9 cellular contexts compared by ENCODE assay signal in the genomic region with DNA sequence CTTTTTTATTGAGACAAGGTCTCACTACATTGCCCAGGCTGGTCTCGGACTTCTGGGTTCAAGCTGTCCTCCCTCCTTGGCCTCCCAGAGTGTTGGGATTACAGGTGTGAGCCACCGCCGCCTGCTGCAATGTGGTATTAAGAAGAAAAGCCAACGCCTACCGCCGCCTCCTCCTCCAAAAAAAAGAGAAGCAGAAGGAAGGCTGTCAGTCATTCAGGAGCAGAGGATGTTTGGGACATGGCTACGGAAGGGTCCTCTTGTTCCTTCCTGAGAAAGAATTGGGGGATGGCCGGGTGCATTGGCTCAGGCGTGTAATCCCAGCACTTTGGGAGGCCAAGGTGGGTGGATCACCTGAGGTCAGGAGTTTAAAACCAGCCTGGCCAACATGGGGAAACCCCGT. TPM values are rescaled to one million over a fixed set of nuclear protein-coding genes. Genes with fewer than 3 reads are reported as not detected.
DNase-seq lines count a peak whose midpoint lies in the region; ATAC-seq, FAIRE-seq and TF ChIP-seq lines count a peak whose summit lies in the region.
"Had no signal": no experiment of that assay in that cellular context is flagged by ENCODE, and none has a peak within 500 bp of the region (broad histone marks: within the 10 kb centered on the region; RNA-seq: fewer than 3 reads in every experiment).

No MANE protein-coding gene starts in this region.

- no peaks in the 10 kb centered on the region for H3K9me3 Mint-ChIP-seq in GM23338

- WGBS in lower leg skin, 2 donors = 45 to 50% methylated on average over 10 of the region's 10 CpGs

- H3K4me1 Mint-ChIP-seq in GM23338 = peaks cover 60% of the 10 kb centered on the region

- H3K4me1 ChIP-seq in GM23338 (ENCODE audit: insufficient read depth) (peaks cover 33% of the 10 kb centered on the region), gastrocnemius medialis (peaks cover 65 to 67% of the 10 kb centered on the region in 2 donors)

- intact Hi-C loops in gastrocnemius medialis (cut with DNase I; ENCODE audit: low total_unique reads) (loop anchor here (5.0 to 10.0 kb wide), 3 partner anchors 158 to 347 kb away; a partner anchor contains a TSS), lower leg skin (cut with DNase I; ENCODE audit: low total_unique reads) (no loop called here)

- no peaks in the 10 kb centered on the region for H3K9me2 ChIP-seq in GM23338 (ENCODE audit: insufficient read depth)

- H3K27me3 ChIP-seq in GM23338 (ENCODE audit: insufficient read depth) (no peaks in the 10 kb centered on the region), gastrocnemius medialis (no peaks in the 10 kb centered on the region)

- ATAC-seq in GM23338 (no peak), gastrocnemius medialis (no peak)

- H3K9me3 ChIP-seq in SK-N-MC (ENCODE audit: low read depth, low read length) = no peaks in the 10 kb centered on the region
- H3K9me3 ChIP-seq in gastrocnemius medialis = no peaks in the 10 kb centered on the region

- H3K79me2 ChIP-seq in GM23338 (replicated peaks; ENCODE audit: insufficient read depth) = peaks cover 63% of the 10 kb centered on the region

- no peak overlapping the region for H2AFZ ChIP-seq in GM23338

- DNase-seq in GM23338 (ENCODE audit: low spot score) (no peak), SK-N-MC (ENCODE audit: low read depth, low spot score) (no peak), fibroblast of pulmonary artery (ENCODE audit: low read depth) (no peak), gastrocnemius medialis (no peak), ACHN (no peak), lower leg skin (ENCODE audit: low spot score in 2 of 2) (no peak), RCC 7860 (ENCODE audit: low spot score) (no peak)
- no peak for DNase-seq in stimulated activated CD4-positive, alpha-beta T cell treated with anti-CD3 and anti-CD28 coated beads, Interleukin-12 subunit alpha, Interleukin-12 subunit beta, amount 100 ng/mL, for 4 hours
- DNase-seq: substantia nigra had no signal

- H3K27ac Mint-ChIP-seq in GM23338 = no peak overlapping the region

- no peak overlapping the region for H3K27ac ChIP-seq in GM23338 (ENCODE audit: low read depth)
- H3K27ac ChIP-seq in SK-N-MC = no peak overlapping the region
- peak overlapping the region in 1 of 4 donors; percentile 96 for H3K27ac ChIP-seq in gastrocnemius medialis

- peaks cover 14% of the 10 kb centered on the region for H3F3A ChIP-seq in GM23338 (replicated peaks; ENCODE audit: low read depth)

- in situ Hi-C loops in gastrocnemius medialis (cut with MboI; ENCODE audit: low sequenced_read_pairs in 4 of 4) = no loop called here
- in situ Hi-C loops in ACHN (cut with HindIII; ENCODE audit: low pct_ligation_motif_present, low pct_unique_long_range_greater_than_20kb, low sequenced_read_pairs) = no loop called here

- TF ChIP-seq POLR2A in gastrocnemius medialis (IDR thresholded peaks at IDR 0.05) = no peak
- TF ChIP-seq POLR2A in lower leg skin (IDR thresholded peaks at IDR 0.05) = no peak

- peaks cover 35% of the 10 kb centered on the region for H3K27me3 Mint-ChIP-seq in GM23338 (ENCODE audit: insufficient read depth, low read depth, poor library complexity)

- peak overlapping the region; percentile 100 for H3K9ac ChIP-seq in SK-N-MC (ENCODE audit: insufficient read length)

- peaks cover 47% of the 10 kb centered on the region for H4K20me1 ChIP-seq in GM23338 (replicated peaks; ENCODE audit: insufficient read depth)

- H3K36me3 Mint-ChIP-seq in GM23338 (ENCODE audit: low read depth) = peaks cover 19% of the 10 kb centered on the region

- H3K4me3 ChIP-seq in GM23338 = peak overlapping the region; percentile 63
- peak overlapping the region; percentile 91 for H3K4me3 ChIP-seq in SK-N-MC
- H3K4me3 ChIP-seq in fibroblast of pulmonary artery (replicated peaks; ENCODE audit: low read depth, low read length) = peak overlapping the region; percentile 92
- H3K4me3 ChIP-seq in gastrocnemius medialis = peak overlapping the region; percentile 71 to 98 (median 84)
- no peak overlapping the region for H3K4me3 ChIP-seq in lower leg skin (ENCODE audit: low read depth, poor library complexity, severe bottlenecking)

- H3K36me3 ChIP-seq in GM23338 (ENCODE audit: insufficient read depth) (no peaks in the 10 kb centered on the region), SK-N-MC (ENCODE audit: insufficient read depth, low read length) (peaks cover 18% of the 10 kb centered on the region), gastrocnemius medialis (peaks cover 0 to 8% of the 10 kb centered on the region in 2 donors)

- peak overlapping the region; percentile 85 for H3K4me3 Mint-ChIP-seq in GM23338

- FAIRE-seq in RCC 7860 (lab: Jason Lieb, UNC) = no peak

- TF ChIP-seq CTCF in GM23338 (conservative IDR thresholded peaks at IDR 0.05; ENCODE audit: low read depth in 2 of 2) (no peak), fibroblast of pulmonary artery (IDR thresholded peaks at IDR 0.05; ENCODE audit: low read length, missing control alignments) (no peak), gastrocnemius medialis (IDR thresholded peaks at IDR 0.05 in 4 of 5, conservative IDR thresholded peaks at IDR 0.05 in 1 of 5) (no peak), lower leg skin (IDR thresholded peaks at IDR 0.05) (no peak)

- H3K4me2 ChIP-seq in GM23338 = peak overlapping the region; percentile 78

TF ChIP-seq in GM23338, 12 proteins besides CTCF, POLR2A, EP300 and RAD21 (continues in another document):
- no peak for TF ChIP-seq POLR2AphosphoS5 (IDR thresholded peaks at IDR 0.05; ENCODE audit: low read depth)
- TF ChIP-seq ZNF331 (CRISPR knock-in tag; IDR thresholded peaks at IDR 0.05; ENCODE audit: low read depth) = no peak
- no peak for TF ChIP-seq ZNF114 (CRISPR knock-in tag; IDR thresholded peaks at IDR 0.05)
- TF ChIP-seq JUNB (IDR thresholded peaks at IDR 0.05; ENCODE audit: unreplicated experiment) = no peak

RNA-seq across cellular contexts. Expression of a gene that starts 1.2 kb away (rescaled TPM):
- 33.3 and 47.2 TPM in 2 replicates for total RNA-seq in GM23338 (2014; rRNA removed; shearing (Covaris generic))
- 6.9 and 7.8 TPM in 2 replicates for polyA plus RNA-seq in GM23338 (2016; fragmentation: Nextera tagmentation; extraction: Ambion mirVana)
- total RNA-seq in gastrocnemius medialis (10 to 100 TPM; 30.5 to 51.1 (median 39.7) TPM), lower leg skin (10 to 100 TPM; 37.4 to 55.2 (median 52.1) TPM)

RNA-seq across cellular contexts. Expression of a gene that starts 15.1 kb away (rescaled TPM):
- total RNA-seq in GM23338 (2014; rRNA removed; shearing (Covaris generic)) = 49.6 and 52.6 TPM in 2 replicates
- polyA plus RNA-seq in GM23338 (2016; fragmentation: Nextera tagmentation; extraction: Ambion mirVana) = 90.5 and 91.6 TPM in 2 replicates
- total RNA-seq in gastrocnemius medialis (10 to 100 TPM; 18.6 to 33.4 (median 27.9) TPM), lower leg skin (10 to 100 TPM; 11.8 to 24.9 (median 21.5) TPM)

RNA-seq across cellular contexts. Expression of a gene that starts 17.9 kb away (rescaled TPM):
- total RNA-seq in GM23338 (2014; rRNA removed; shearing (Covaris generic)) = 10.3 and 13.4 TPM in 2 replicates
- 16.5 and 18.6 TPM in 2 replicates for polyA plus RNA-seq in GM23338 (2016; fragmentation: Nextera tagmentation; extraction: Ambion mirVana)
- total RNA-seq in gastrocnemius medialis (not detected), lower leg skin (1 to 10 TPM; 2.4 to 7.8 (median 4.8) TPM)

RNA-seq across cellular contexts. Expression of a gene that starts 55.3 kb away (rescaled TPM):
- 78.7 and 92.3 TPM in 2 replicates for total RNA-seq in GM23338 (2014; rRNA removed; shearing (Covaris generic))
- polyA plus RNA-seq in GM23338 (2016; fragmentation: Nextera tagmentation; extraction: Ambion mirVana) = 26.5 and 27.1 TPM in 2 replicates
- total RNA-seq in gastrocnemius medialis (100 to 1,000 TPM in 2 of 4 donors, 10 to 100 TPM in 2; 28.8 to 121 (median 91.5) TPM), lower leg skin (100 to 1,000 TPM in 2 of 4 donors, 10 to 100 TPM in 2; 59.9 to 207 (median 128) TPM)
